8 cellular contexts compared by ENCODE assay signal in genomic region chr3:4474683-4475490, GRCh38. TPM values are rescaled to one million over a fixed set of nuclear protein-coding genes. Genes with fewer than 3 reads are reported as not detected.
DNase-seq lines count a peak whose midpoint lies in the region; ATAC-seq, FAIRE-seq and TF ChIP-seq lines count a peak whose summit lies in the region.

No MANE protein-coding gene starts in this region.

- CTCF ChIA-PET in endothelial cell of umbilical vein (lab: Charles Lee): interaction anchor here (0.7 to 2.3 kb wide), 8 partner anchors 11 to 160 kb away, joined by 3 to 20 read pairs (median 4); partner anchors contain the start of gene ITPR1

- no peaks in the 10 kb centered on the region for H3K27me3 ChIP-seq in Peyer's patch
- peaks cover 0 to 3% of the 10 kb centered on the region in 2 experiments for H3K27me3 ChIP-seq in endothelial cell of umbilical vein (ENCODE audit: control insufficient read depth in 2 of 2, insufficient read depth in 2 of 2, low read length in 2 of 2)
- H3K27me3 ChIP-seq in effector memory CD4-positive, alpha-beta T cell (replicated peaks; ENCODE audit: control insufficient read depth, insufficient read depth, low read length, poor library complexity, severe bottlenecking): no peaks in the 10 kb centered on the region
- no peaks in the 10 kb centered on the region for H3K27me3 ChIP-seq in esophagus muscularis mucosa

- no peaks in the 10 kb centered on the region for H3K79me2 ChIP-seq in endothelial cell of umbilical vein (ENCODE audit: control insufficient read depth, insufficient read depth, low read length)

- peak in 2 of 3 donors; percentile 42 to 58 for DNase-seq in Peyer's patch
- DNase-seq in endothelial cell of umbilical vein (ENCODE audit: low read depth, low spot score): peak; percentile 97
- peak; percentile 76 for DNase-seq in pons (ENCODE audit: low spot score)
- no peak for DNase-seq in effector memory CD4-positive, alpha-beta T cell
- DNase-seq in esophagus muscularis mucosa (ENCODE audit: extremely low spot score): no peak

- POLR2A ChIA-PET in endothelial cell of umbilical vein (lab: Charles Lee): interaction anchor here (1.3 kb wide), 1 partner anchor 19 kb away, joined by 10 read pairs; the partner anchor contains the start of gene ITPR1

- peak overlapping the region; percentile 33 for H3K4me2 ChIP-seq in endothelial cell of umbilical vein (ENCODE audit: insufficient read depth, low read length)

- no peak overlapping the region for H3K9ac ChIP-seq in endothelial cell of umbilical vein (replicated peaks; ENCODE audit: extremely low read depth, insufficient read depth, low read length)

- TF ChIP-seq CTCF in Peyer's patch (IDR thresholded peaks at IDR 0.05) (no peak), endothelial cell of umbilical vein (IDR thresholded peaks at IDR 0.05; ENCODE audit: extremely low read depth in 1 of 2, insufficient read depth in 1 of 2, low read depth in 1 of 2, low read length in 2 of 2) (no peak), esophagus muscularis mucosa (IDR thresholded peaks at IDR 0.05) (no peak)

- WGBS in esophagus muscularis mucosa: 46% methylated on average over 7 of the region's 7 CpGs

- intact Hi-C loops in endothelial cell of umbilical vein (cut with micrococcal nuclease) (loop anchor here (1.0 kb wide), 1 partner anchor 18 kb away; the partner anchor contains the start of gene ITPR1), esophagus muscularis mucosa (cut with DNase I) (no loop called here)

- dilution Hi-C loops in endothelial cell of umbilical vein (cut with MboI; ENCODE audit: extremely low pct_ligation_motif_present, low sequenced_read_pairs): no loop called here

- no peaks in the 10 kb centered on the region for H3K4me1 ChIP-seq in Peyer's patch
- H3K4me1 ChIP-seq in endothelial cell of umbilical vein (ENCODE audit: control insufficient read depth, extremely low read depth, insufficient read depth, low read length): peaks cover 22% of the 10 kb centered on the region
- H3K4me1 ChIP-seq in effector memory CD4-positive, alpha-beta T cell (ENCODE audit: control insufficient read depth, insufficient read depth, low read length, poor library complexity, severe bottlenecking): no peaks in the 10 kb centered on the region
- peaks cover 5 to 16% (median 11%) of the 10 kb centered on the region in 4 donors for H3K4me1 ChIP-seq in esophagus muscularis mucosa

- no peak overlapping the region for H3K4me3 ChIP-seq in Peyer's patch
- H3K4me3 ChIP-seq in endothelial cell of umbilical vein (replicated peaks in 1 of 3; ENCODE audit: insufficient read depth in 1 of 3, low read depth in 1 of 3, low read length in 3 of 3): no peak overlapping the region
- H3K4me3 ChIP-seq in effector memory CD4-positive, alpha-beta T cell (ENCODE audit: insufficient read depth, low read depth, low read length, poor library complexity, severe bottlenecking): no peak overlapping the region
- no peak overlapping the region for H3K4me3 ChIP-seq in esophagus muscularis mucosa

- TF ChIP-seq EP300 in esophagus muscularis mucosa (IDR thresholded peaks at IDR 0.05): no peak

- no peak for TF ChIP-seq POLR2A in Peyer's patch (IDR thresholded peaks at IDR 0.05)
- TF ChIP-seq POLR2A in endothelial cell of umbilical vein (IDR thresholded peaks at IDR 0.05; ENCODE audit: low read depth, low read length): no peak
- no peak for TF ChIP-seq POLR2A in esophagus muscularis mucosa (IDR thresholded peaks at IDR 0.05; ENCODE audit: low read depth)

- no peaks in the 10 kb centered on the region for H3K9me1 ChIP-seq in endothelial cell of umbilical vein (replicated peaks; ENCODE audit: control insufficient read depth, extremely low read depth, insufficient read depth, low read length)

- no TSS peak for BruUV-seq in endothelial cell of umbilical vein (replicated peaks; lab: Mats Ljungman, UMichigan)

- no peak overlapping the region for H2AFZ ChIP-seq in endothelial cell of umbilical vein (ENCODE audit: low read depth, low read length)

- H3K27ac ChIP-seq in Peyer's patch (peak overlapping the region in 1 of 4 donors; percentile 38), endothelial cell of umbilical vein (ENCODE audit: insufficient read depth, low read depth, low read length) (peak overlapping the region; percentile 60), esophagus muscularis mucosa (replicated peaks in 1 of 4) (peak overlapping the region in 2 of 4 donors; percentile 3 to 49)
- H3K27ac ChIP-seq in effector memory CD4-positive, alpha-beta T cell (ENCODE audit: insufficient read depth, low read length, poor library complexity, severe bottlenecking): no peak overlapping the region

- peak; percentile 54 for ATAC-seq in GM18858 (IDR thresholded peaks at IDR 0.05; ENCODE audit: unreplicated experiment)
- peak; percentile 70 for ATAC-seq in HG02759 (IDR thresholded peaks at IDR 0.05; ENCODE audit: unreplicated experiment)
- no peak for ATAC-seq in HG03097 (IDR thresholded peaks at IDR 0.05; ENCODE audit: low FRiP score, unreplicated experiment)

- no peaks in the 10 kb centered on the region for H3K36me3 ChIP-seq in Peyer's patch
- H3K36me3 ChIP-seq in endothelial cell of umbilical vein (ENCODE audit: control insufficient read depth in 2 of 2, extremely low read depth in 1 of 2, insufficient read depth in 2 of 2, low read length in 2 of 2): no peaks in the 10 kb centered on the region
- no peaks in the 10 kb centered on the region for H3K36me3 ChIP-seq in effector memory CD4-positive, alpha-beta T cell (ENCODE audit: control insufficient read depth, insufficient read depth, low read length)
- no peaks in the 10 kb centered on the region for H3K36me3 ChIP-seq in esophagus muscularis mucosa

- FAIRE-seq in endothelial cell of umbilical vein (lab: Jason Lieb, UNC): peak; percentile 97

- H4K20me1 ChIP-seq in endothelial cell of umbilical vein (replicated peaks; ENCODE audit: control insufficient read depth, extremely low read depth, insufficient read depth, low read length): no peaks in the 10 kb centered on the region

- H3K9me3 ChIP-seq in Peyer's patch: no peaks in the 10 kb centered on the region
- H3K9me3 ChIP-seq in endothelial cell of umbilical vein (replicated peaks; ENCODE audit: control insufficient read depth, insufficient read depth, low read length): no peaks in the 10 kb centered on the region
- no peaks in the 10 kb centered on the region for H3K9me3 ChIP-seq in effector memory CD4-positive, alpha-beta T cell (ENCODE audit: control insufficient read depth, low read length)
- H3K9me3 ChIP-seq in esophagus muscularis mucosa: no peaks in the 10 kb centered on the region

TF ChIP-seq in endothelial cell of umbilical vein, 7 proteins besides CTCF, POLR2A, EP300 and RAD21:
- TF ChIP-seq GATA2 (IDR thresholded peaks at IDR 0.05; ENCODE audit: insufficient read depth, insufficient read length, low read depth, low read length) (peak; percentile 15), POLR2AphosphoS5 (IDR thresholded peaks at IDR 0.05; ENCODE audit: insufficient read depth, low read depth, low read length) (peak; percentile 68), MYC (IDR thresholded peaks at IDR 0.05; ENCODE audit: low read depth, low read length) (no peak), FOS (IDR thresholded peaks at IDR 0.05; ENCODE audit: borderline replicate concordance, insufficient read depth, low read length) (peak; percentile 93), JUN (IDR thresholded peaks at IDR 0.05; ENCODE audit: borderline replicate concordance, insufficient read depth, insufficient read length, low read depth) (peak; percentile 83), EZH2 (IDR thresholded peaks at IDR 0.05; ENCODE audit: borderline replicate concordance, low read depth, low read length, severe bottlenecking) (no peak)
- TF ChIP-seq, protein P1, sequence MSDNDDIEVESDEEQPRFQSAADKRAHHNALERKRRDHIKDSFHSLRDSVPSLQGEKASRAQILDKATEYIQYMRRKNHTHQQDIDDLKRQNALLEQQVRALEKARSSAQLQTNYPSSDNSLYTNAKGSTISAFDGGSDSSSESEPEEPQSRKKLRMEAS (IDR thresholded peaks at IDR 0.05; ENCODE audit: insufficient read depth, insufficient read length): no peak

RNA-seq across cellular contexts. Expression of gene SUMF1, which starts 7.8 kb away (rescaled TPM):
- 10 to 100 TPM; 15.7 to 28.9 (median 26.8) TPM for total RNA-seq in Peyer's patch
- 26.6 and 31.5 TPM in 2 replicates for total RNA-seq in endothelial cell of umbilical vein
- polyA plus RNA-seq in endothelial cell of umbilical vein: 46.8 and 52.2 TPM in 2 replicates
- polyA plus RNA-seq in endothelial cell of umbilical vein (2011; cell fraction: cytosol; rRNA removed): 31.8 and 34.5 TPM in 2 replicates
- 18.1 and 19.8 TPM in 2 replicates for polyA plus RNA-seq in endothelial cell of umbilical vein (2011; cell fraction: nucleus; rRNA removed)
- 27.8 and 28.8 TPM in 2 replicates for polyA plus RNA-seq in endothelial cell of umbilical vein (2012)
- 34.7 and 45.9 TPM in 2 replicates for polyA minus RNA-seq in endothelial cell of umbilical vein
- polyA minus RNA-seq in endothelial cell of umbilical vein (2011; cell fraction: cytosol; rRNA and poly(A)+ RNA removed): 11.6 TPM
- polyA minus RNA-seq in endothelial cell of umbilical vein (2011; cell fraction: nucleus; rRNA and poly(A)+ RNA removed): 26.6 and 28.3 TPM in 2 replicates
- total RNA-seq in esophagus muscularis mucosa: 10 to 100 TPM; 28.7 to 49.0 (median 41.6) TPM

RNA-seq across cellular contexts. Expression of gene ITPR1, which starts 18.3 kb away (rescaled TPM):
- 100 to 1,000 TPM in 1 of 4 donors, 10 to 100 TPM in 3; 13.3 to 142 (median 22.7) TPM for total RNA-seq in Peyer's patch
- 16.1 and 18.0 TPM in 2 replicates for total RNA-seq in endothelial cell of umbilical vein
- polyA plus RNA-seq in endothelial cell of umbilical vein: 3.2 and 5.1 TPM in 2 replicates
- 5.5 and 5.9 TPM in 2 replicates for polyA plus RNA-seq in endothelial cell of umbilical vein (2011; cell fraction: cytosol; rRNA removed)
- 16.2 and 19.6 TPM in 2 replicates for polyA plus RNA-seq in endothelial cell of umbilical vein (2011; cell fraction: nucleus; rRNA removed)
- 7.3 and 8.4 TPM in 2 replicates for polyA plus RNA-seq in endothelial cell of umbilical vein (2012)
- 31.9 and 37.1 TPM in 2 replicates for polyA minus RNA-seq in endothelial cell of umbilical vein
- 188 TPM for polyA minus RNA-seq in endothelial cell of umbilical vein (2011; cell fraction: cytosol; rRNA and poly(A)+ RNA removed)
- 68.1 and 70.9 TPM in 2 replicates for polyA minus RNA-seq in endothelial cell of umbilical vein (2011; cell fraction: nucleus; rRNA and poly(A)+ RNA removed)
- total RNA-seq in esophagus muscularis mucosa: 100 to 1,000 TPM; 204 to 271 (median 222) TPM

Comparison
In these comparisons a context has a peak if more than half of its experiments do, and no peak if none do; other contexts are left out.
1. DNase-seq: peak in Peyer's patch (2 of 3), endothelial cell of umbilical vein (single experiment) and pons (single experiment); none in effector memory CD4-positive, alpha-beta T cell (0 of 3) and esophagus muscularis mucosa (single experiment).